Comparison of ENCODE assay signal across 8 cellular contexts in the genomic region with DNA sequence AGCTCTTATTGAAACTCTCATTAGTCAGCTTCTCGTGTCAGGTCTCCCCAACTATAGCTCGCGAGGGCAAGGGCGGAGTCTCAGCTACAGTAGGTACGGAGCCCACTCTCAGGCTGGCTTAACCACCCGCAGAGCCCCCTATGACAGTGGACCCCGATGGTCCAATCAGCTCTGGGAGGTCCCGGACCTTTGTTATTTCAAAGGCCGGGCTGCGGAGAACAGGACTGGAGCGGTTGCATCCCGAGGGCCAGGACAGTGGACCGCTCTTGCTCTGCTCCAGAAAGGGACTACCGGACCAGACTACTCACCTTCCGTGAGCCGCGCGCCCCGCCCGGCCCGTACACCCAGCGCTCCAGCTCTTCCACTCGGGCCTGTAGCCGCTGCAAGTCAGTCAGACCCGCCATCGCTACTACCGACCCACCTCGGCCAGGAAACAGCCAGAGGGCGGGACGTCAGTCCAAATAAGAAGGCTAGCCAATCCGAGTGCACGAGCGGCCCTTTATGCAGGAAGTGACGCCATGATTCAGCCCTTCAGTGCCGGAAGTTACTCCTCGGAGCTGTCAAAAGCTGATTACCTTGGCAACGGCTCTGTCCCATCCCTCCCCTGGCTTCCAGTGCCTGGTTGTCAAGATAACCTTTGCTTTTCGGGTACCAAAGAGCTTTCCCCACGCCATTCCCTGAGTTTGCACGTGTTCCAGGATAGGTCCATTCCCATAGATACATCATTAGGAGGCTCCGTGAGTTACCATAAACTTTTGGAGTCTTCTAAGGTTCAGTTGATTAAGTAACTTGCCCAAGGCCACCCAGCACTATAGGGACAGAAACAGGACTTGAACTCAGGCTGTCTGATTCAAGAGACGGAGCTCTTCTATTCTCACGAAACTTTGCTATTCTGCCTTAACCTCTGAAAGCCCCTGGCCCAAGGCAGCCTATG. TPM values are rescaled to one million over a fixed set of nuclear protein-coding genes. Genes with fewer than 3 reads are reported as not detected.
DNase-seq lines count a peak whose midpoint lies in the region; ATAC-seq and TF ChIP-seq lines count a peak whose summit lies in the region.

A gene (minus strand): TSS at position 435 of the 934 bp plus-strand sequence. CDS start 31 bp downstream, at position 404.

- peaks cover 20 to 27% (median 22%) of the 10 kb centered on the region in 3 donors for H3K4me1 Mint-ChIP-seq in IgD-negative memory B cell

- no peak within 1 kb of the TSS for H3K27ac ChIP-seq in PC-9
- H3K27ac ChIP-seq in muscle layer of duodenum (ENCODE audit: low read length), result no peak within 1 kb of the TSS

- CTCF ChIA-PET in PC-9 (lab: Charles Lee), result no interaction called here

- H2AFZ ChIP-seq in PC-9, result peak within 1 kb of the TSS; percentile 91

- peak within 1 kb of the TSS; percentile 89 for H3K4me3 ChIP-seq in PC-9
- peak within 1 kb of the TSS; percentile 70 to 83 for H3K4me3 ChIP-seq in muscle layer of duodenum (ENCODE audit: low read depth in 1 of 2, low read length in 2 of 2)

- H3K36me3 Mint-ChIP-seq in IgD-negative memory B cell, result peaks cover 6% of the 10 kb centered on the region

- peaks cover 32% of the 10 kb centered on the region for H3K27me3 Mint-ChIP-seq in IgD-negative memory B cell

- peak; percentile 100 for ATAC-seq in GM21529 (IDR thresholded peaks at IDR 0.05; ENCODE audit: unreplicated experiment)
- ATAC-seq in esophagus mucosa, result peak; percentile 95

- peak within 1 kb of the TSS; percentile 87 to 94 (median 94) for H3K4me3 Mint-ChIP-seq in IgD-negative memory B cell

- H3F3A ChIP-seq in PC-9 (ENCODE audit: insufficient read depth, low read depth), result no peaks in the 10 kb centered on the region

- peak within 1 kb of the TSS; percentile 6 to 93 (median 62) for H3K27ac Mint-ChIP-seq in IgD-negative memory B cell

- POLR2A ChIA-PET in PC-9 (lab: Charles Lee; ENCODE audit: unreplicated experiment), result interaction anchor here (0.6 kb wide), 1 partner anchor 483 kb away, joined by 4 read pairs; a partner anchor contains a TSS

- H3K9me3 ChIP-seq in PC-9 (ENCODE audit: insufficient read depth, low read depth) (no peaks in the 10 kb centered on the region), muscle layer of duodenum (ENCODE audit: control insufficient read depth in 1 of 2, low read length in 2 of 2) (no peaks in the 10 kb centered on the region)

- peaks cover 8% of the 10 kb centered on the region; the same call in 1 of the 2 replicates for H3K27me3 ChIP-seq in PC-9 (ENCODE audit: insufficient read depth, low read depth)
- H3K27me3 ChIP-seq in muscle layer of duodenum (ENCODE audit: low read depth, low read length), result peaks cover 30% of the 10 kb centered on the region

- intact Hi-C loops in PC-9 (cut with micrococcal nuclease; ENCODE audit: unreplicated experiment), result no loop called here

- peaks cover 0 to 2% (median 0%) of the 10 kb centered on the region in 3 donors for H3K9me3 Mint-ChIP-seq in IgD-negative memory B cell

- H3K9me2 ChIP-seq in PC-9 (ENCODE audit: insufficient read depth), result no peaks in the 10 kb centered on the region

- no peaks in the 10 kb centered on the region for H3K79me2 ChIP-seq in PC-9 (ENCODE audit: low read depth)

- TF ChIP-seq CTCF in PC-9 (conservative IDR thresholded peaks at IDR 0.05), result no peak

- DNase-seq in DMS114 treated with DMSO at 0.1 percent for 48 hours (lab: John Stamatoyannopoulos, UW; ENCODE audit: unreplicated experiment), result peak; percentile 90
- peak; percentile 68 to 82 for DNase-seq in PC-9
- peak; percentile 83 for DNase-seq in activated T-cell treated with anti-CD3 and anti-CD28 coated beads, Interleukin-2, amount 50 U/mL, for 1 hour
- DNase-seq in stimulated activated CD8-positive, alpha-beta memory T cell treated with anti-CD3 and anti-CD28 coated beads, Interleukin-7, amount 100 ng/mL, for 4 hours (ENCODE audit: low read depth in 2 of 2), result peak; percentile 84 to 87

- H3K36me3 ChIP-seq in PC-9 (ENCODE audit: low read depth), result no peaks in the 10 kb centered on the region
- peaks cover 30 to 35% of the 10 kb centered on the region in 2 donors for H3K36me3 ChIP-seq in muscle layer of duodenum (ENCODE audit: control insufficient read depth in 1 of 2, insufficient read depth in 2 of 2, low read length in 2 of 2)

- BruUV-seq in PC-9 (replicated peaks; lab: Mats Ljungman, UMichigan), result no TSS peak

- peak within 1 kb of the TSS; percentile 93 for H3K4me2 ChIP-seq in PC-9

- no peaks in the 10 kb centered on the region for H3K4me1 ChIP-seq in PC-9 (replicated peaks; ENCODE audit: insufficient read depth)
- peaks cover 0 to 20% of the 10 kb centered on the region in 2 donors for H3K4me1 ChIP-seq in muscle layer of duodenum (ENCODE audit: control insufficient read depth in 1 of 2, insufficient read depth in 2 of 2, low read length in 2 of 2)

- H4K20me1 ChIP-seq in PC-9 (ENCODE audit: insufficient read depth), result no peaks in the 10 kb centered on the region

RNA-seq across cellular contexts. Expression of the gene that starts here (rescaled TPM):
- polyA plus RNA-seq in IgD-negative memory B cell, result 113 TPM
- 47.5 and 57.5 TPM in 2 replicates for total RNA-seq in PC-9 (2021)
- 120 TPM for total RNA-seq in esophagus mucosa
